In genomic region chr3:107911337-107912000, GRCh38 we compare ENCODE assay signal across 17 cellular contexts.
DNase-seq lines count a peak whose midpoint lies in the region; ATAC-seq and TF ChIP-seq lines count a peak whose summit lies in the region.
"Had no signal": no experiment of that assay in that cellular context is flagged by ENCODE, and none has a peak within 500 bp of the region (broad histone marks: within the 10 kb centered on the region; RNA-seq: fewer than 3 reads in every experiment).

No MANE protein-coding gene starts in this region.

- H3K79me1 ChIP-seq in trophoblast cell (ENCODE audit: low read length): no peaks in the 10 kb centered on the region

- H3K27ac ChIP-seq in RWPE1: no peak overlapping the region
- peak overlapping the region; percentile 9 for H3K27ac ChIP-seq in trophoblast cell (ENCODE audit: low read depth, low read length)
- H3K27ac ChIP-seq: body of pancreas, testis had no signal

- CTCF ChIA-PET in activated CD8-positive, alpha-beta memory T cell treated with anti-CD3 and anti-CD28 coated beads, Interleukin-2, amount 10 ng/mL, durations not matched to agents 7 days and 5 days (lab: Charles Lee): interaction anchor here (2.6 kb wide), 1 partner anchor 16 kb away, joined by 7 read pairs; no protein-coding TSS in a partner anchor
- CTCF ChIA-PET in RWPE1 (lab: Yijun Ruan, JAX): interaction anchor here (0.6 to 1.5 kb wide), 4 partner anchors 16 to 750 kb away, joined by 3 to 9 read pairs (median 3); no protein-coding TSS in a partner anchor

- H3K4me1 ChIP-seq in trophoblast cell (ENCODE audit: control insufficient read depth in 1 of 2, insufficient read depth in 2 of 2, low read length in 2 of 2): peaks cover 4 to 7% of the 10 kb centered on the region in 2 experiments
- H3K4me1 ChIP-seq: body of pancreas, testis had no signal

- no peak overlapping the region for H4K8ac ChIP-seq in trophoblast cell (ENCODE audit: low read depth, low read length)

- POLR2A ChIA-PET in RWPE1 (lab: Yijun Ruan, JAX; ENCODE audit: low non-redundant PET): no interaction called here

- H2AK5ac ChIP-seq in trophoblast cell (ENCODE audit: low read length): no peak overlapping the region

- peaks cover 4% of the 10 kb centered on the region for H3K27me3 Mint-ChIP-seq in activated CD8-positive, alpha-beta memory T cell treated with anti-CD3 and anti-CD28 coated beads, Interleukin-2, amount 10 ng/mL, durations not matched to agents 7 days and 5 days

- no peak overlapping the region for H2BK120ac ChIP-seq in trophoblast cell (ENCODE audit: insufficient read depth, low read length, poor library complexity)

- peak; percentile 42 for ATAC-seq in activated CD8-positive, alpha-beta memory T cell treated with anti-CD3 and anti-CD28 coated beads, Interleukin-2, amount 10 ng/mL, durations not matched to agents 7 days and 5 days
- ATAC-seq in HG02943 (IDR thresholded peaks at IDR 0.05; ENCODE audit: low read depth, unreplicated experiment): peak; percentile 6
- ATAC-seq: body of pancreas had no signal

- no peak overlapping the region for H3K4me3 ChIP-seq in trophoblast cell (ENCODE audit: low read depth, low read length)
- H3K4me3 ChIP-seq: body of pancreas, lung, MG63, testis had no signal

- no peak overlapping the region for H3K9ac ChIP-seq in trophoblast cell (ENCODE audit: low read length)

- no peaks in the 10 kb centered on the region for H3K36me3 Mint-ChIP-seq in activated CD8-positive, alpha-beta memory T cell treated with anti-CD3 and anti-CD28 coated beads, Interleukin-2, amount 10 ng/mL, durations not matched to agents 7 days and 5 days
- H3K36me3 Mint-ChIP-seq: CD14-positive monocyte had no signal

- H3K23ac ChIP-seq in trophoblast cell (ENCODE audit: low read length): no peak overlapping the region

- H3K9me3 Mint-ChIP-seq in activated CD8-positive, alpha-beta memory T cell treated with anti-CD3 and anti-CD28 coated beads, Interleukin-2, amount 10 ng/mL, durations not matched to agents 7 days and 5 days (ENCODE audit: low read depth): no peaks in the 10 kb centered on the region

- no peak for DNase-seq in activated CD8-positive, alpha-beta memory T cell treated with anti-CD3 and anti-CD28 coated beads, Interleukin-2, amount 10 ng/mL, durations not matched to agents 7 days and 5 days
- DNase-seq in activated CD8-positive, alpha-beta memory T cell treated with anti-CD3 and anti-CD28 coated beads, Interleukin-2, amount 50 U/mL, for 4 hours: no peak
- DNase-seq in RWPE1 (ENCODE audit: low spot score): peak; percentile 9
- peak; percentile 15 to 47 for DNase-seq in trophoblast cell
- no peak for DNase-seq in RPMI8226
- no peak for DNase-seq in NK-92 (lab: John Stamatoyannopoulos, UW; ENCODE audit: unreplicated experiment)
- DNase-seq in superior temporal gyrus (ENCODE audit: extremely low spot score): no peak
- DNase-seq: activated naive CD4-positive, alpha-beta T cell; body of pancreas; effector CD4-positive, alpha-beta T cell; MG63; NCI-H2171; testis had no signal

- H2AFZ ChIP-seq in trophoblast cell (ENCODE audit: insufficient read depth, low read length, poor library complexity): no peak overlapping the region

- TF ChIP-seq CTCF in RWPE1 (conservative IDR thresholded peaks at IDR 0.05; ENCODE audit: low read depth): no peak

- no peak overlapping the region for H3K27ac Mint-ChIP-seq in activated CD8-positive, alpha-beta memory T cell treated with anti-CD3 and anti-CD28 coated beads, Interleukin-2, amount 10 ng/mL, durations not matched to agents 7 days and 5 days
- H3K27ac Mint-ChIP-seq: CD14-positive monocyte, nephron had no signal

- no peak overlapping the region for H3K4me2 ChIP-seq in trophoblast cell (ENCODE audit: low read length)

- no peak overlapping the region for H4K12ac ChIP-seq in trophoblast cell (ENCODE audit: low read depth, low read length)

- no peak overlapping the region for H4K91ac ChIP-seq in trophoblast cell (ENCODE audit: low read depth, low read length)

- H3K18ac ChIP-seq in trophoblast cell (ENCODE audit: low read length): no peak overlapping the region

- no peak overlapping the region for H2BK5ac ChIP-seq in trophoblast cell (ENCODE audit: low read depth, low read length, poor library complexity)

- H3K27me3 ChIP-seq in trophoblast cell (ENCODE audit: insufficient read depth, low read length): no peaks in the 10 kb centered on the region
- H3K27me3 ChIP-seq: body of pancreas, testis had no signal

- no peak overlapping the region for H2BK12ac ChIP-seq in trophoblast cell (ENCODE audit: low read length)

- no peaks in the 10 kb centered on the region for H3K36me3 ChIP-seq in trophoblast cell (ENCODE audit: control insufficient read depth in 1 of 2, insufficient read depth in 2 of 2, low read length in 2 of 2)
- H3K36me3 ChIP-seq: MG63 had no signal

- H3K9me3 ChIP-seq in trophoblast cell (ENCODE audit: insufficient read depth, low read depth, low read length): no peaks in the 10 kb centered on the region
- H3K9me3 ChIP-seq: body of pancreas, MG63, testis had no signal

- peaks cover 22% of the 10 kb centered on the region for H3K4me1 Mint-ChIP-seq in activated CD8-positive, alpha-beta memory T cell treated with anti-CD3 and anti-CD28 coated beads, Interleukin-2, amount 10 ng/mL, durations not matched to agents 7 days and 5 days
- H3K4me1 Mint-ChIP-seq: nephron had no signal

- H3K4me3 Mint-ChIP-seq in activated CD8-positive, alpha-beta memory T cell treated with anti-CD3 and anti-CD28 coated beads, Interleukin-2, amount 10 ng/mL, durations not matched to agents 7 days and 5 days: no peak overlapping the region
- H3K4me3 Mint-ChIP-seq: CD14-positive monocyte, nephron had no signal

- no peaks in the 10 kb centered on the region for H3K79me2 ChIP-seq in trophoblast cell (ENCODE audit: control insufficient read depth, insufficient read depth, low read length, poor library complexity)

- no peak overlapping the region for H3K4ac ChIP-seq in trophoblast cell (ENCODE audit: low read depth, low read length)

- H3K14ac ChIP-seq in trophoblast cell (ENCODE audit: low read length): no peak overlapping the region

- WGBS in trophoblast cell (ENCODE audit: extremely low coverage, insufficient coverage, insufficient read length): no CpG with 5 or more reads among the region's 3 CpGs

Comparison
In these comparisons a context has a peak if more than half of its experiments do, and no peak if none do; other contexts are left out.
1. DNase-seq: peak in RWPE1 (single experiment) and trophoblast cell (2 of 2); none in activated CD8-positive, alpha-beta memory T cell treated with anti-CD3 and anti-CD28 coated beads, Interleukin-2, amount 10 ng/mL, durations not matched to agents 7 days and 5 days (single experiment), activated CD8-positive, alpha-beta memory T cell treated with anti-CD3 and anti-CD28 coated beads, Interleukin-2, amount 50 U/mL, for 4 hours (single experiment), RPMI8226 (single experiment), NK-92 (single experiment) and superior temporal gyrus (single experiment).